ENCODE assay signal across 8 cellular contexts in genomic region chr7:50349963-50350944, GRCh38. TPM values are rescaled to one million over a fixed set of nuclear protein-coding genes. Genes with fewer than 3 reads are reported as not detected.
DNase-seq lines count a peak whose midpoint lies in the region; ATAC-seq and TF ChIP-seq lines count a peak whose summit lies in the region.

No MANE protein-coding gene starts in this region.

- DNase-seq in activated CD4-positive, CD25-positive, alpha-beta regulatory T cell treated with anti-CD3 and anti-CD28 coated beads, Interleukin-2, amount 50 U/mL, for 16 hours (ENCODE audit: low read depth, low spot score) = peak; percentile 48
- DNase-seq in head of caudate nucleus (peak in 25 of 42 donors; percentile 18 to 76 (median 45)), DMS153 treated with DMSO at 0.1 percent for 48 hours (lab: John Stamatoyannopoulos, UW; ENCODE audit: unreplicated experiment) (no peak), NCI-H2227 (lab: John Stamatoyannopoulos, UW; ENCODE audit: unreplicated experiment) (no peak), osteoblast (ENCODE audit: insufficient read length, low spot score, missing footprints) (no peak), NCI-H2171 (lab: John Stamatoyannopoulos, UW) (no peak)

- H4K20me1 ChIP-seq in osteoblast (ENCODE audit: insufficient read depth, low read length) = no peaks in the 10 kb centered on the region

- H3K79me2 ChIP-seq in osteoblast (ENCODE audit: insufficient read depth, low read length) = no peaks in the 10 kb centered on the region

- H3K27me3 ChIP-seq in osteoblast (ENCODE audit: insufficient read depth, low read length) = peaks cover 1% of the 10 kb centered on the region

- H3K9me3 ChIP-seq in osteoblast (ENCODE audit: low read depth, low read length) = no peaks in the 10 kb centered on the region

- H3K27ac ChIP-seq in osteoblast (ENCODE audit: low read depth, low read length) = no peak overlapping the region

- H3K4me2 ChIP-seq in osteoblast (ENCODE audit: insufficient read depth, low read length) = no peak overlapping the region

- peak; percentile 86 for ATAC-seq in GM18511 (IDR thresholded peaks at IDR 0.05; ENCODE audit: unreplicated experiment)
- ATAC-seq in HG02884 (IDR thresholded peaks at IDR 0.05; ENCODE audit: unreplicated experiment) = peak; percentile 84

- H3K36me3 ChIP-seq in osteoblast (ENCODE audit: insufficient read depth, low read length) = no peaks in the 10 kb centered on the region

- no peak overlapping the region for H3K4me3 ChIP-seq in osteoblast (ENCODE audit: insufficient read depth, low read length)

- no peak overlapping the region for H2AFZ ChIP-seq in osteoblast (ENCODE audit: low read length)

- intact Hi-C loops in head of caudate nucleus (cut with DNase I) = no loop called here

- TF ChIP-seq CTCF in osteoblast (IDR thresholded peaks at IDR 0.05; ENCODE audit: extremely low read depth, low read depth, low read length) = no peak

- no peaks in the 10 kb centered on the region for H3K4me1 ChIP-seq in osteoblast (ENCODE audit: insufficient read depth, low read length)

RNA-seq across cellular contexts. Expression of gene IKZF1, which starts 45.7 kb away (rescaled TPM):
- under 0.01 TPM in 1 of 2 replicates, not detected in the other for total RNA-seq in osteoblast

Comparison
In these comparisons a context has a peak if more than half of its experiments do, and no peak if none do; other contexts are left out.
1. DNase-seq: peak in activated CD4-positive, CD25-positive, alpha-beta regulatory T cell treated with anti-CD3 and anti-CD28 coated beads, Interleukin-2, amount 50 U/mL, for 16 hours (single experiment) and head of caudate nucleus (25 of 42); none in DMS153 treated with DMSO at 0.1 percent for 48 hours (single experiment), NCI-H2227 (single experiment), osteoblast (single experiment) and NCI-H2171 (single experiment).